In the genomic region with DNA sequence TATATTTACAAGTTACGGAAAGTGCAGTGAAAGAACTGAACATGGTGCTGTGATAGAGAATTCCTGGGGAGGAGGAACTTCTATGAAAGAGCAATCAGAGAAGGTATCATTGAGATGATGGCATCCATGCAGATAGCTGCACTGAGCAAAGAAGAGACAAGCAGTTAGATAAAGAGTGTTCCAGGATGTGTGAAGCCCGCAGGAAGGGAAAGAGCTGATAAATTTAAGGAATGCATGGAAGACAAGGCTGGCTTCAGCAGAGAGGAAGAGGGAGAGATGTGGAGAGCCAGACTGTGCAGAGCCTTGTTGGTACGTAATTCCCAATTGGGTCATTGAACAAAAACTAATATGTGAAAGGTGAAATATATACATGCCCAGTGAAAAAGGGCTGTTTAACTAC, we compare ENCODE assay signal across 17 cellular contexts.
"Had no signal": no experiment of that assay in that cellular context is flagged by ENCODE, and none has a peak within 500 bp of the region (broad histone marks: within the 10 kb centered on the region; RNA-seq: fewer than 3 reads in every experiment).

No MANE protein-coding gene starts in this region.

- H3K9me3 ChIP-seq: gastrocnemius medialis, prostate gland, thoracic aorta, upper lobe of right lung, uterus had no signal

- H3K36me3 ChIP-seq: gastrocnemius medialis, left lung, prostate gland, right atrium auricular region, spleen, thoracic aorta, transverse colon, upper lobe of right lung, uterus had no signal

- FAIRE-seq: keratinocyte had no signal

- H3K79me2 ChIP-seq: parathyroid adenoma had no signal

- H2AFZ ChIP-seq: parathyroid adenoma had no signal

- H3K27me3 ChIP-seq: gastrocnemius medialis, left lung, right atrium auricular region, spleen, transverse colon, upper lobe of right lung, uterus had no signal

- DNase-seq: cerebellar nuclear complex; cortex of kidney; effector memory CD8-positive, alpha-beta T cell; gastrocnemius medialis; head of caudate nucleus; left lung; naive B cell; spleen; stimulated activated CD4-positive, alpha-beta T cell treated with anti-CD3 and anti-CD28 coated beads, Interleukin-4, amount 100 ng/mL, for 4 hours; transverse colon; upper lobe of right lung; uterus had no signal

- H3K4me3 ChIP-seq: gastrocnemius medialis, left lung, prostate gland, right atrium auricular region, spleen, thoracic aorta, transverse colon, upper lobe of right lung, uterus had no signal

- H3K27ac ChIP-seq: gastrocnemius medialis, left lung, parathyroid adenoma, prostate gland, right atrium auricular region, spleen, thoracic aorta, transverse colon, upper lobe of right lung, uterus had no signal

- H3K4me1 ChIP-seq: gastrocnemius medialis, left lung, parathyroid adenoma, prostate gland, right atrium auricular region, spleen, transverse colon, upper lobe of right lung, uterus had no signal

- H3K9ac ChIP-seq: parathyroid adenoma had no signal
